Comparison of ENCODE assay signal across 37 cellular contexts in genomic region chr12:114504311-114504710, GRCh38.
"Had no signal": no experiment of that assay in that cellular context is flagged by ENCODE, and none has a peak within 500 bp of the region (broad histone marks: within the 10 kb centered on the region; RNA-seq: fewer than 3 reads in every experiment).

No MANE protein-coding gene starts in this region.

- H3K4me1 Mint-ChIP-seq: activated naive CD8-positive, alpha-beta T cell treated with anti-CD3 and anti-CD28 coated beads for 36 hours; memory B cell; neural crest cell; stimulated activated memory B cell treated with anti-CD40 and anti-IgM and Interleukin-4, amounts not matched to agents 10 μg/mL and 1 μg/mL and 100 μg/mL, for 72 hours had no signal

- H3K27ac Mint-ChIP-seq: activated naive CD4-positive, alpha-beta T cell treated with anti-CD3 and anti-CD28 coated beads for 36 hours; activated naive CD8-positive, alpha-beta T cell treated with anti-CD3 and anti-CD28 coated beads for 36 hours; activated T-helper 1 cell treated with anti-CD3 and anti-CD28 coated beads, Interleukin-12 subunit alpha, Interleukin-12 subunit beta, Interleukin-2, Interleukin-4 antibody, amounts not matched to agents 30 ng/mL and 10 ng/mL and 1 ng/mL, durations not matched to agents 14 hours and 24 hours and 36 hours; memory B cell; naive thymus-derived CD4-positive, alpha-beta T cell; stimulated activated memory B cell treated with anti-CD40 and anti-IgM and Interleukin-4, amounts not matched to agents 10 μg/mL and 1 μg/mL and 100 μg/mL, for 72 hours; stimulated activated naive CD8-positive, alpha-beta T cell treated with anti-CD3 and anti-CD28 coated beads, Interleukin-15, amount 100 ng/mL, for 72 hours had no signal

- H3K4me3 ChIP-seq: adrenal gland, body of pancreas, heart left ventricle, pancreas, psoas muscle, sigmoid colon, thyroid gland, upper lobe of left lung, vagina had no signal

- FAIRE-seq: colon, endometrium, pancreas, small intestine had no signal

- H3K4me3 Mint-ChIP-seq: activated naive CD4-positive, alpha-beta T cell treated with anti-CD3 and anti-CD28 coated beads for 36 hours; activated naive CD8-positive, alpha-beta T cell treated with anti-CD3 and anti-CD28 coated beads for 36 hours; activated T-helper 1 cell treated with anti-CD3 and anti-CD28 coated beads, Interleukin-12 subunit alpha, Interleukin-12 subunit beta, Interleukin-2, Interleukin-4 antibody, amounts not matched to agents 30 ng/mL and 10 ng/mL and 1 ng/mL, durations not matched to agents 14 hours and 24 hours and 36 hours; memory B cell; naive thymus-derived CD4-positive, alpha-beta T cell; neural crest cell; stimulated activated memory B cell treated with anti-CD40 and anti-IgM and Interleukin-4, amounts not matched to agents 10 μg/mL and 1 μg/mL and 100 μg/mL, for 72 hours; stimulated activated naive CD8-positive, alpha-beta T cell treated with anti-CD3 and anti-CD28 coated beads, Interleukin-15, amount 100 ng/mL, for 72 hours had no signal

- H3K27me3 ChIP-seq: body of pancreas, thyroid gland, vagina had no signal

- H3K9me3 Mint-ChIP-seq: activated naive CD4-positive, alpha-beta T cell treated with anti-CD3 and anti-CD28 coated beads for 36 hours; activated naive CD8-positive, alpha-beta T cell treated with anti-CD3 and anti-CD28 coated beads for 36 hours; activated T-helper 1 cell treated with anti-CD3 and anti-CD28 coated beads, Interleukin-12 subunit alpha, Interleukin-12 subunit beta, Interleukin-2, Interleukin-4 antibody, amounts not matched to agents 30 ng/mL and 10 ng/mL and 1 ng/mL, durations not matched to agents 14 hours and 24 hours and 36 hours; neural crest cell; stimulated activated naive CD8-positive, alpha-beta T cell treated with anti-CD3 and anti-CD28 coated beads, Interleukin-15, amount 100 ng/mL, for 72 hours had no signal

- ATAC-seq: activated CD4-positive, CD25-positive, alpha-beta regulatory T cell treated with anti-CD3 and anti-CD28 coated beads, Interleukin-2, amount 50 U/mL, for 24 hours; body of pancreas; heart left ventricle; naive thymus-derived CD4-positive, alpha-beta T cell; pancreas; psoas muscle; stimulated activated memory B cell treated with anti-CD40 and anti-IgM and Interleukin-4, amounts not matched to agents 10 μg/mL and 1 μg/mL and 100 μg/mL, for 72 hours; stimulated activated naive CD8-positive, alpha-beta T cell treated with anti-CD3 and anti-CD28 coated beads, Interleukin-15, amount 100 ng/mL, for 72 hours had no signal

- H3K36me3 Mint-ChIP-seq: activated naive CD8-positive, alpha-beta T cell treated with anti-CD3 and anti-CD28 coated beads for 36 hours; memory B cell; naive thymus-derived CD4-positive, alpha-beta T cell; stimulated activated memory B cell treated with anti-CD40 and anti-IgM and Interleukin-4, amounts not matched to agents 10 μg/mL and 1 μg/mL and 100 μg/mL, for 72 hours had no signal

- H3K36me3 ChIP-seq: adrenal gland, heart left ventricle, pancreas, sigmoid colon, thyroid gland, upper lobe of left lung, vagina, WERI-Rb-1 had no signal

- DNase-seq: activated CD4-positive, alpha-beta T cell treated with anti-CD3 and anti-CD28 coated beads for 48 hours; activated CD4-positive, alpha-beta T cell treated with anti-CD3 and anti-CD28 coated beads, Interleukin-2, amount 50 U/mL, for 48 hours; activated CD8-positive, alpha-beta memory T cell treated with anti-CD3 and anti-CD28 coated beads, Interleukin-2, amount 50 U/mL, for 4 hours; activated effector memory CD4-positive, alpha-beta T cell treated with anti-CD3 and anti-CD28 coated beads, Interleukin-2, amount 50 U/mL, for 16 hours; activated naive CD4-positive, alpha-beta T cell treated with anti-CD3 and anti-CD28 coated beads for 36 hours; activated naive CD8-positive, alpha-beta T cell treated with anti-CD3 and anti-CD28 coated beads for 36 hours; activated T-cell treated with anti-CD3 and anti-CD28 coated beads, Interleukin-2, amount 50 U/mL, for 1 hour; adrenal gland; aorta; body of pancreas; effector CD8-positive, alpha-beta T cell; erythroblast; heart left ventricle; midbrain; naive thymus-derived CD4-positive, alpha-beta T cell; nucleus accumbens; pancreas; psoas muscle; sigmoid colon; small intestine; stimulated activated CD4-positive, alpha-beta T cell treated with anti-CD3 and anti-CD28 coated beads, Interleukin-1b, Interleukin-23, amount 100 ng/mL, for 48 hours; stimulated activated CD4-positive, alpha-beta T cell treated with anti-CD3 and anti-CD28 coated beads, Interleukin-4, amount 100 ng/mL, for 4 hours; stimulated activated CD8-positive, alpha-beta memory T cell treated with anti-CD3 and anti-CD28 coated beads, Interleukin-4, amount 100 ng/mL, for 48 hours; stimulated activated naive CD8-positive, alpha-beta T cell treated with anti-CD3 and anti-CD28 coated beads, Interleukin-15, amount 100 ng/mL, for 72 hours; substantia nigra; T1000; thyroid gland; upper lobe of left lung; WERI-Rb-1 had no signal
